In genomic region chr2:97083516-97083915, GRCh38 we compare ENCODE assay signal across 3 cellular contexts. TPM values are rescaled to one million over a fixed set of nuclear protein-coding genes. Genes with fewer than 3 reads are reported as not detected.
DNase-seq lines count a peak whose midpoint lies in the region; FAIRE-seq and TF ChIP-seq lines count a peak whose summit lies in the region.
"Not testable (repeated sequence)": the region's sequence is repeated elsewhere in the genome, so short reads cannot be mapped to it uniquely, and the experiment has no call there.

No MANE protein-coding gene starts in this region.

- FAIRE-seq in kidney (lab: Jason Lieb, UNC): not testable (repeated sequence)

- intact Hi-C loops in kidney (cut with DNase I): not testable (repeated sequence)

- H3K36me3 Mint-ChIP-seq in nephron progenitor cell (ENCODE audit: low read depth): not testable (repeated sequence)

- H3K9ac ChIP-seq in kidney (ENCODE audit: low read length in 2 of 2): not testable (repeated sequence)

- H3K36me3 ChIP-seq in kidney (ENCODE audit: control insufficient read depth in 1 of 2, insufficient read depth in 2 of 2, low read length in 2 of 2): not testable (repeated sequence)

- not testable (repeated sequence) for H3K4me1 ChIP-seq in kidney (ENCODE audit: control insufficient read depth in 1 of 2, insufficient read depth in 1 of 2, low read depth in 1 of 2, low read length in 2 of 2)

- H3K27me3 Mint-ChIP-seq in nephron progenitor cell (ENCODE audit: low read depth, poor library complexity): not testable (repeated sequence)

- TF ChIP-seq CTCF in kidney (IDR thresholded peaks at IDR 0.05; ENCODE audit: borderline replicate concordance, extremely low read depth, insufficient read depth); nephron progenitor cell (IDR thresholded peaks at IDR 0.05): not testable (repeated sequence)

- peak overlapping the region; percentile 13 for H3K27ac Mint-ChIP-seq in nephron progenitor cell

- H3K4me3 ChIP-seq in kidney (ENCODE audit: low read length in 2 of 2): not testable (repeated sequence)

- not testable (repeated sequence) for H3K4me1 Mint-ChIP-seq in nephron progenitor cell

- H3K9me3 ChIP-seq in kidney (ENCODE audit: control insufficient read depth in 1 of 2, low read length in 2 of 2): not testable (repeated sequence)

- not testable (repeated sequence) for H3K4me3 Mint-ChIP-seq in nephron progenitor cell

- peak; percentile 1 for DNase-seq in AG20443 (ENCODE audit: low spot score)
- peak; percentile 54 for DNase-seq in kidney
- DNase-seq in nephron progenitor cell: not testable (repeated sequence)

- H3K9me3 Mint-ChIP-seq in nephron progenitor cell: not testable (repeated sequence)

- H3K27ac ChIP-seq in kidney (ENCODE audit: low read depth in 2 of 2, low read length in 2 of 2): not testable (repeated sequence)

RNA-seq across cellular contexts. Expression of gene FAHD2B, which starts 11.2 kb away (rescaled TPM):
- 8.8 TPM for total RNA-seq in kidney
- 34.5 TPM for polyA plus RNA-seq in kidney (ENCODE audit: insufficient read depth, low read depth, low replicate concordance)

RNA-seq across cellular contexts. Expression of gene ANKRD36, which starts 29.4 kb away (rescaled TPM):
- 31.0 TPM for total RNA-seq in kidney
- polyA plus RNA-seq in kidney (ENCODE audit: insufficient read depth, low read depth, low replicate concordance): 1.5 TPM
